In genomic region chr4:8047837-8048678, GRCh38 we compare ENCODE assay signal across 17 cellular contexts.
DNase-seq lines count a peak whose midpoint lies in the region; ATAC-seq and TF ChIP-seq lines count a peak whose summit lies in the region.
"Had no signal": no experiment of that assay in that cellular context is flagged by ENCODE, and none has a peak within 500 bp of the region (broad histone marks: within the 10 kb centered on the region; RNA-seq: fewer than 3 reads in every experiment).

No MANE protein-coding gene starts in this region.

- peak overlapping the region; percentile 26; the same call in 1 of the 3 replicates for H3K4me3 Mint-ChIP-seq in GM23338
- H3K4me3 Mint-ChIP-seq in WTC11, result no peak overlapping the region
- H3K4me3 Mint-ChIP-seq: CD4-positive, CD25-positive, alpha-beta regulatory T cell; IgD-negative memory B cell had no signal

- no peak for TF ChIP-seq CTCF in GM23338 (conservative IDR thresholded peaks at IDR 0.05; ENCODE audit: low read depth in 2 of 2)
- no peak for TF ChIP-seq CTCF in WTC11 (IDR thresholded peaks at IDR 0.05)
- TF ChIP-seq CTCF in gastrocnemius medialis (IDR thresholded peaks at IDR 0.05 in 4 of 5, conservative IDR thresholded peaks at IDR 0.05 in 1 of 5), result no peak

- H3K9me2 ChIP-seq in GM23338 (ENCODE audit: insufficient read depth), result no peaks in the 10 kb centered on the region

- CTCF ChIA-PET in WTC11 (lab: Charles Lee), result interaction anchor here (0.5 to 2.9 kb wide), 6 partner anchors 38 to 244 kb away, joined by 3 to 10 read pairs (median 6); no protein-coding TSS in a partner anchor

- 0 out of 2 replicates have a peak overlapping the region, but pooled peaks have one; percentile 39 for H3K27ac ChIP-seq in GM23338 (ENCODE audit: low read depth)
- H3K27ac ChIP-seq in gastrocnemius medialis, result peak overlapping the region; percentile 82 to 92 (median 86)

- ATAC-seq in GM23338, result 0 out of 3 replicates have a peak, but pooled peaks have one; percentile 2
- ATAC-seq in WTC11, result no peak
- ATAC-seq in gastrocnemius medialis, result no peak
- ATAC-seq in GM21526 (IDR thresholded peaks at IDR 0.05; ENCODE audit: low FRiP score, unreplicated experiment), result no peak

- H3K36me3 Mint-ChIP-seq in GM23338 (ENCODE audit: low read depth) (peaks cover 2% of the 10 kb centered on the region; the same call in 2 of the 3 replicates), WTC11 (no peaks in the 10 kb centered on the region)
- H3K36me3 Mint-ChIP-seq: IgD-negative memory B cell had no signal

- H3K27me3 Mint-ChIP-seq in GM23338 (ENCODE audit: insufficient read depth, low read depth, poor library complexity) (peaks cover 18% of the 10 kb centered on the region), WTC11 (ENCODE audit: low read depth) (no peaks in the 10 kb centered on the region)
- H3K27me3 Mint-ChIP-seq: CD4-positive, CD25-positive, alpha-beta regulatory T cell had no signal

- DNase-seq in GM23338 (ENCODE audit: low spot score), result peak; percentile 36
- no peak for DNase-seq in WTC11 (ENCODE audit: low spot score)
- no peak for DNase-seq in gastrocnemius medialis
- no peak for DNase-seq in AG20443 (ENCODE audit: low spot score)
- no peak for DNase-seq in NCI-H345 treated with DMSO at 0.1 percent for 48 hours (lab: John Stamatoyannopoulos, UW; ENCODE audit: unreplicated experiment)
- DNase-seq: AML-193; Caco-2; CD4-positive, CD25-positive, alpha-beta regulatory T cell; DMS153; GOT3; Kasumi-1; MM.1S; NCI-H1092 treated with DMSO at 0.1 percent for 48 hours; SHP77 had no signal

- H3K27ac Mint-ChIP-seq in GM23338 (peak overlapping the region; percentile 84; the same call in 1 of the 2 replicates), WTC11 (peak overlapping the region; percentile 99)
- H3K27ac Mint-ChIP-seq: CD4-positive, CD25-positive, alpha-beta regulatory T cell; IgD-negative memory B cell had no signal

- H2AFZ ChIP-seq in GM23338, result 0 out of 2 replicates have a peak overlapping the region, but pooled peaks have one; percentile 28

- H3K4me2 ChIP-seq in GM23338, result peak overlapping the region; percentile 62

- no peaks in the 10 kb centered on the region for H3K79me2 ChIP-seq in GM23338 (replicated peaks; ENCODE audit: insufficient read depth)

- no peak overlapping the region for H3K4me3 ChIP-seq in GM23338
- H3K4me3 ChIP-seq in iPS-18c (ENCODE audit: insufficient read depth, low read depth, low read length), result peak overlapping the region; percentile 20; the same call in 1 of the 2 replicates
- no peak overlapping the region for H3K4me3 ChIP-seq in gastrocnemius medialis

- H3K36me3 ChIP-seq in GM23338 (ENCODE audit: insufficient read depth), result no peaks in the 10 kb centered on the region
- H3K36me3 ChIP-seq in gastrocnemius medialis, result peaks cover 0 to 56% of the 10 kb centered on the region in 2 donors

- intact Hi-C loops in gastrocnemius medialis (cut with DNase I; ENCODE audit: low total_unique reads), result no loop called here

- H3F3A ChIP-seq in GM23338 (replicated peaks; ENCODE audit: low read depth), result peaks cover 7% of the 10 kb centered on the region; the same call in 1 of the 2 replicates

- POLR2A ChIA-PET in WTC11 (lab: Charles Lee), result no interaction called here

- no peaks in the 10 kb centered on the region for H3K27me3 ChIP-seq in GM23338 (ENCODE audit: insufficient read depth)
- H3K27me3 ChIP-seq in gastrocnemius medialis, result no peaks in the 10 kb centered on the region

- peaks cover 28% of the 10 kb centered on the region for H3K4me1 ChIP-seq in GM23338 (ENCODE audit: insufficient read depth)
- H3K4me1 ChIP-seq in gastrocnemius medialis, result peaks cover 32 to 39% of the 10 kb centered on the region in 2 donors
- H3K4me1 ChIP-seq: Caco-2 had no signal

- TF ChIP-seq POLR2A in gastrocnemius medialis (IDR thresholded peaks at IDR 0.05), result no peak

- peaks cover 55% of the 10 kb centered on the region for H3K4me1 Mint-ChIP-seq in GM23338
- peaks cover 53% of the 10 kb centered on the region for H3K4me1 Mint-ChIP-seq in WTC11
- H3K4me1 Mint-ChIP-seq: CD4-positive, CD25-positive, alpha-beta regulatory T cell; IgD-negative memory B cell had no signal

- in situ Hi-C loops in gastrocnemius medialis (cut with MboI; ENCODE audit: low sequenced_read_pairs in 4 of 4), result no loop called here

- peaks cover 2% of the 10 kb centered on the region for H3K9me3 ChIP-seq in iPS-18c (ENCODE audit: control insufficient read depth, insufficient read depth, low read length)
- no peaks in the 10 kb centered on the region for H3K9me3 ChIP-seq in gastrocnemius medialis
- H3K9me3 ChIP-seq: Caco-2 had no signal

- H3K9me3 Mint-ChIP-seq in GM23338, result peaks cover 4% of the 10 kb centered on the region; the same call in 2 of the 3 replicates
- H3K9me3 Mint-ChIP-seq in WTC11, result no peaks in the 10 kb centered on the region
- H3K9me3 Mint-ChIP-seq: CD4-positive, CD25-positive, alpha-beta regulatory T cell; IgD-negative memory B cell had no signal

- no peaks in the 10 kb centered on the region for H4K20me1 ChIP-seq in GM23338 (replicated peaks; ENCODE audit: insufficient read depth)

TF ChIP-seq in GM23338, 12 proteins besides CTCF, POLR2A, EP300 and RAD21 (continues in another document):
- TF ChIP-seq ZNF114 (CRISPR knock-in tag; IDR thresholded peaks at IDR 0.05) (no peak), EZH2 (IDR thresholded peaks at IDR 0.05; ENCODE audit: low read depth, unreplicated experiment) (no peak)

TF ChIP-seq in WTC11, 78 proteins besides CTCF, POLR2A, EP300 and RAD21:
- TF ChIP-seq, protein P1, sequence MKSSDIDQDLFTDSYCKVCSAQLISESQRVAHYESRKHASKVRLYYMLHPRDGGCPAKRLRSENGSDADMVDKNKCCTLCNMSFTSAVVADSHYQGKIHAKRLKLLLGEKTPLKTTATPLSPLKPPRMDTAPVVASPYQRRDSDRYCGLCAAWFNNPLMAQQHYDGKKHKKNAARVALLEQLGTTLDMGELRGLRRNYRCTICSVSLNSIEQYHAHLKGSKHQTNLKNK (CRISPR knock-in tag; IDR thresholded peaks at IDR 0.05), result no peak
- TF ChIP-seq CDX4 (CRISPR knock-in tag; IDR thresholded peaks at IDR 0.05; ENCODE audit: borderline replicate concordance), result no peak
- TF ChIP-seq, protein P2, sequence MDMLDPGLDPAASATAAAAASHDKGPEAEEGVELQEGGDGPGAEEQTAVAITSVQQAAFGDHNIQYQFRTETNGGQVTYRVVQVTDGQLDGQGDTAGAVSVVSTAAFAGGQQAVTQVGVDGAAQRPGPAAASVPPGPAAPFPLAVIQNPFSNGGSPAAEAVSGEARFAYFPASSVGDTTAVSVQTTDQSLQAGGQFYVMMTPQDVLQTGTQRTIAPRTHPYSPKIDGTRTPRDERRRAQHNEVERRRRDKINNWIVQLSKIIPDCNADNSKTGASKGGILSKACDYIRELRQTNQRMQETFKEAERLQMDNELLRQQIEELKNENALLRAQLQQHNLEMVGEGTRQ (CRISPR knock-in tag; IDR thresholded peaks at IDR 0.05), result peak; percentile 57
- TF ChIP-seq HMGA2 (CRISPR knock-in tag; IDR thresholded peaks at IDR 0.05), result no peak
- TF ChIP-seq GTF2I (CRISPR knock-in tag; conservative IDR thresholded peaks at IDR 0.05), result no peak
- no peak for TF ChIP-seq ZNF425 (CRISPR knock-in tag; conservative IDR thresholded peaks at IDR 0.05)
- TF ChIP-seq NR3C1 (CRISPR knock-in tag; conservative IDR thresholded peaks at IDR 0.05; ENCODE audit: low read depth), result no peak
- no peak for TF ChIP-seq CREB1 (CRISPR knock-in tag; IDR thresholded peaks at IDR 0.05)
